ENCODE assay signal across 22 cellular contexts in genomic region chr6:10621227-10621626, GRCh38.
DNase-seq lines count a peak whose midpoint lies in the region; FAIRE-seq and TF ChIP-seq lines count a peak whose summit lies in the region.
"Had no signal": no experiment of that assay in that cellular context is flagged by ENCODE, and none has a peak within 500 bp of the region (broad histone marks: within the 10 kb centered on the region; RNA-seq: fewer than 3 reads in every experiment).

No MANE protein-coding gene starts in this region.

- TF ChIP-seq POLR2A in GM12891 (IDR thresholded peaks at IDR 0.05; ENCODE audit: low read depth, low read length), result no peak

- peak; percentile 69 for DNase-seq in COLO668 (lab: John Stamatoyannopoulos, UW; ENCODE audit: unreplicated experiment)
- no peak for DNase-seq in GM12891 (ENCODE audit: insufficient read length, low spot score)
- DNase-seq in NCI-H345 treated with DMSO at 0.1 percent for 48 hours (lab: John Stamatoyannopoulos, UW; ENCODE audit: unreplicated experiment), result peak; percentile 1
- DNase-seq in glutamatergic neuron, result no peak
- no peak for DNase-seq in NCI-H1930 (lab: John Stamatoyannopoulos, UW)
- DNase-seq in SKM-1 treated with dmso at 0.1 percent for 144 hours (lab: John Stamatoyannopoulos, UW; ENCODE audit: unreplicated experiment), result no peak
- no peak for DNase-seq in OCI-M2 (lab: John Stamatoyannopoulos, UW; ENCODE audit: unreplicated experiment)
- DNase-seq: activated CD4-positive, alpha-beta T cell treated with anti-CD3 and anti-CD28 coated beads, Interleukin-2, amount 10 ng/mL, durations not matched to agents 7 days and 5 days; body of pancreas; CD4-positive, alpha-beta T cell; DMS153; effector memory CD4-positive, alpha-beta T cell; gastrocnemius medialis; Karpas-422; NCI-H446; SK-N-SH; spleen; stimulated activated CD4-positive, alpha-beta T cell treated with anti-CD3 and anti-CD28 coated beads, Interleukin-4, amount 100 ng/mL, for 24 hours; stimulated activated naive CD8-positive, alpha-beta T cell treated with anti-CD3 and anti-CD28 coated beads, Interleukin-15, amount 100 ng/mL, for 72 hours; tibial artery had no signal

- FAIRE-seq in GM12891 (lab: Jason Lieb, UNC), result peak; percentile 35
- FAIRE-seq: GM18507 had no signal

- no peaks in the 10 kb centered on the region for H3K4me1 Mint-ChIP-seq in glutamatergic neuron (ENCODE audit: low read depth, unreplicated experiment)
- H3K4me1 Mint-ChIP-seq: activated CD4-positive, alpha-beta T cell treated with anti-CD3 and anti-CD28 coated beads, Interleukin-2, amount 10 ng/mL, durations not matched to agents 7 days and 5 days; stimulated activated naive CD8-positive, alpha-beta T cell treated with anti-CD3 and anti-CD28 coated beads, Interleukin-15, amount 100 ng/mL, for 72 hours had no signal

- no peak overlapping the region for H3K4me3 Mint-ChIP-seq in glutamatergic neuron (ENCODE audit: unreplicated experiment)
- H3K4me3 Mint-ChIP-seq: activated CD4-positive, alpha-beta T cell treated with anti-CD3 and anti-CD28 coated beads, Interleukin-2, amount 10 ng/mL, durations not matched to agents 7 days and 5 days; CD4-positive, alpha-beta T cell; memory B cell; stimulated activated naive CD8-positive, alpha-beta T cell treated with anti-CD3 and anti-CD28 coated beads, Interleukin-15, amount 100 ng/mL, for 72 hours had no signal

- H3K27me3 Mint-ChIP-seq in glutamatergic neuron (ENCODE audit: unreplicated experiment), result no peaks in the 10 kb centered on the region
- H3K27me3 Mint-ChIP-seq: activated CD4-positive, alpha-beta T cell treated with anti-CD3 and anti-CD28 coated beads, Interleukin-2, amount 10 ng/mL, durations not matched to agents 7 days and 5 days; CD4-positive, alpha-beta T cell; memory B cell; stimulated activated naive CD8-positive, alpha-beta T cell treated with anti-CD3 and anti-CD28 coated beads, Interleukin-15, amount 100 ng/mL, for 72 hours had no signal

- H3K27ac Mint-ChIP-seq in glutamatergic neuron (ENCODE audit: unreplicated experiment), result peak overlapping the region; percentile 34
- H3K27ac Mint-ChIP-seq: activated CD4-positive, alpha-beta T cell treated with anti-CD3 and anti-CD28 coated beads, Interleukin-2, amount 10 ng/mL, durations not matched to agents 7 days and 5 days; CD4-positive, alpha-beta T cell had no signal

- TF ChIP-seq CTCF in glutamatergic neuron (IDR thresholded peaks at IDR 0.05; ENCODE audit: partially characterized antibody, unreplicated experiment), result no peak

- H3K36me3 Mint-ChIP-seq in glutamatergic neuron (ENCODE audit: unreplicated experiment), result peaks cover 10% of the 10 kb centered on the region

- H3K9me3 Mint-ChIP-seq in glutamatergic neuron (ENCODE audit: unreplicated experiment), result peaks cover 6% of the 10 kb centered on the region
- H3K9me3 Mint-ChIP-seq: CD4-positive, alpha-beta T cell; memory B cell had no signal

TF ChIP-seq in GM12891, 5 proteins besides CTCF, POLR2A, EP300 and RAD21:
- TF ChIP-seq SPI1 (IDR thresholded peaks at IDR 0.05; ENCODE audit: low read depth, low read length), result no peak
- no peak for TF ChIP-seq TAF1 (IDR thresholded peaks at IDR 0.05; ENCODE audit: low read depth, low read length)
- no peak for TF ChIP-seq POU2F2 (IDR thresholded peaks at IDR 0.05; ENCODE audit: low read depth, low read length)
- TF ChIP-seq POLR2AphosphoS5 (IDR thresholded peaks at IDR 0.05; ENCODE audit: low read depth, low read length), result no peak
- TF ChIP-seq PAX5 (IDR thresholded peaks at IDR 0.05; ENCODE audit: insufficient read depth, low read length, severe bottlenecking), result no peak

Comparison
In these comparisons a context has a peak if more than half of its experiments do, and no peak if none do; other contexts are left out.
1. DNase-seq: peak in COLO668 (single experiment) and NCI-H345 treated with DMSO at 0.1 percent for 48 hours (single experiment); none in GM12891 (single experiment), glutamatergic neuron (single experiment), NCI-H1930 (0 of 2), SKM-1 treated with dmso at 0.1 percent for 144 hours (single experiment) and OCI-M2 (single experiment).